In genomic region chr16:74430036-74430712, GRCh38 we compare ENCODE assay signal across 8 cellular contexts. TPM values are rescaled to one million over a fixed set of nuclear protein-coding genes. Genes with fewer than 3 reads are reported as not detected.
DNase-seq lines count a peak whose midpoint lies in the region; ATAC-seq, FAIRE-seq and TF ChIP-seq lines count a peak whose summit lies in the region.
"Not testable (repeated sequence)": the region's sequence is repeated elsewhere in the genome, so short reads cannot be mapped to it uniquely, and the experiment has no call there.

No MANE protein-coding gene starts in this region.

- H3K36me3 Mint-ChIP-seq in activated CD8-positive, alpha-beta memory T cell treated with anti-CD3 and anti-CD28 coated beads, Interleukin-2, amount 10 ng/mL, durations not matched to agents 7 days and 5 days, result not testable (repeated sequence)

- not testable (repeated sequence) for H2AFZ ChIP-seq in PC-3 (ENCODE audit: low read length); HepG2 (ENCODE audit: low read length)

- TF ChIP-seq CTCF in AG09309 (IDR thresholded peaks at IDR 0.05; ENCODE audit: control insufficient read depth, insufficient read depth, low read depth, low read length, missing control alignments) (peak; percentile 72), PC-3 (conservative IDR thresholded peaks at IDR 0.05; ENCODE audit: low read depth, low read length) (peak; percentile 60), HepG2 (CRISPR knock-in tag; IDR thresholded peaks at IDR 0.05) (peak; percentile 90)

- not testable (repeated sequence) for H3K9me3 Mint-ChIP-seq in activated CD8-positive, alpha-beta memory T cell treated with anti-CD3 and anti-CD28 coated beads, Interleukin-2, amount 10 ng/mL, durations not matched to agents 7 days and 5 days (ENCODE audit: low read depth)

- not testable (repeated sequence) for H3K9me2 ChIP-seq in PC-3 (replicated peaks; ENCODE audit: low read length)

- not testable (repeated sequence) for H3K27me3 Mint-ChIP-seq in activated CD8-positive, alpha-beta memory T cell treated with anti-CD3 and anti-CD28 coated beads, Interleukin-2, amount 10 ng/mL, durations not matched to agents 7 days and 5 days

- H3K79me2 ChIP-seq in PC-3 (ENCODE audit: low read length); HepG2 (ENCODE audit: insufficient read depth, low read length): not testable (repeated sequence)

- peak; percentile 84 for TF ChIP-seq RAD21 in HepG2 (CRISPR knock-in tag; IDR thresholded peaks at IDR 0.05)

- not testable (repeated sequence) for H3K9me3 ChIP-seq in PC-3 (ENCODE audit: low read length); HepG2 (ENCODE audit: low read length)

- not testable (repeated sequence) for H3K4me3 Mint-ChIP-seq in activated CD8-positive, alpha-beta memory T cell treated with anti-CD3 and anti-CD28 coated beads, Interleukin-2, amount 10 ng/mL, durations not matched to agents 7 days and 5 days

- TF ChIP-seq POLR2A in HepG2 (IDR thresholded peaks at IDR 0.05; ENCODE audit: insufficient read depth in 1 of 2, low read depth in 2 of 2, low read length in 2 of 2), result not testable (repeated sequence)

- not testable (repeated sequence) for H3K4me2 ChIP-seq in PC-3 (ENCODE audit: low read length); HepG2 (ENCODE audit: low read depth, low read length)

- H3K27ac Mint-ChIP-seq in activated CD8-positive, alpha-beta memory T cell treated with anti-CD3 and anti-CD28 coated beads, Interleukin-2, amount 10 ng/mL, durations not matched to agents 7 days and 5 days, result not testable (repeated sequence)

- POLR2A ChIA-PET in PC-3 (lab: Charles Lee; ENCODE audit: unreplicated experiment); HepG2 (lab: Yijun Ruan, JAX): not testable (repeated sequence)

- not testable (repeated sequence) for H3K4me3 ChIP-seq in AG09309 (ENCODE audit: control insufficient read depth, low read depth, low read length); PC-3 (ENCODE audit: low read length); HepG2 (replicated peaks in 1 of 3; ENCODE audit: insufficient read depth in 1 of 3, low read depth in 2 of 3, low read length in 3 of 3)

- not testable (repeated sequence) for H3F3A ChIP-seq in PC-3 (ENCODE audit: low read length, unreplicated experiment)

- H3K27ac ChIP-seq in PC-3 (ENCODE audit: low read length); HepG2 (ENCODE audit: extremely low read length, insufficient read depth, low read length): not testable (repeated sequence)

- TF ChIP-seq EP300 in HepG2 (IDR thresholded peaks at IDR 0.05; ENCODE audit: low read depth in 2 of 2, low read length in 2 of 2); HepG2 (CRISPR knock-in tag; IDR thresholded peaks at IDR 0.05; ENCODE audit: borderline replicate concordance): not testable (repeated sequence)

- in situ Hi-C loops in HepG2 (cut with HindIII; ENCODE audit: extremely low pct_ligation_motif_present, low pct_unique_long_range_greater_than_20kb), result loop anchor here (5.0 kb wide), 1 partner anchor 123 kb away; no protein-coding TSS in a partner anchor

- H3K4me1 Mint-ChIP-seq in activated CD8-positive, alpha-beta memory T cell treated with anti-CD3 and anti-CD28 coated beads, Interleukin-2, amount 10 ng/mL, durations not matched to agents 7 days and 5 days, result not testable (repeated sequence)

- CTCF ChIA-PET in PC-3 (lab: Charles Lee), result not testable (repeated sequence)
- CTCF ChIA-PET in activated CD8-positive, alpha-beta memory T cell treated with anti-CD3 and anti-CD28 coated beads, Interleukin-2, amount 10 ng/mL, durations not matched to agents 7 days and 5 days (lab: Charles Lee), result interaction anchor here (0.6 kb wide), 1 partner anchor 152 kb away, joined by 3 read pairs; no protein-coding TSS in a partner anchor
- CTCF ChIA-PET in HepG2 (lab: Yijun Ruan, JAX; ENCODE audit: low intra/inter-chr PET ratio, low total read pairs), result interaction anchor here (1.4 to 2.0 kb wide), 2 partner anchors 121 to 126 kb away, joined by 3 to 10 read pairs; no protein-coding TSS in a partner anchor

- BruUV-seq in PC-3 (replicated peaks; lab: Mats Ljungman, UMichigan); HepG2 (replicated peaks; lab: Mats Ljungman, UMichigan): not testable (repeated sequence)

- H3K9ac ChIP-seq in PC-3 (ENCODE audit: low read length); HepG2 (ENCODE audit: insufficient read depth, low read depth, low read length): not testable (repeated sequence)

- not testable (repeated sequence) for H4K20me1 ChIP-seq in PC-3 (ENCODE audit: low read length); HepG2 (ENCODE audit: insufficient read depth, low read length)

- DNase-seq in AG09309 (ENCODE audit: low read depth), result not testable (repeated sequence)
- DNase-seq in HT1080 (ENCODE audit: low read depth) (peak; percentile 56), PC-3 (peak; percentile 36), HepG2 (ENCODE audit: low spot score) (peak; percentile 45)
- peak; percentile 64 for DNase-seq in activated CD8-positive, alpha-beta memory T cell treated with anti-CD3 and anti-CD28 coated beads, Interleukin-2, amount 10 ng/mL, durations not matched to agents 7 days and 5 days
- peak; percentile 33 for DNase-seq in effector CD4-positive, alpha-beta T cell
- DNase-seq in stimulated activated CD4-positive, alpha-beta T cell treated with anti-CD3 and anti-CD28 coated beads, Interleukin-1b, Interleukin-23, amount 100 ng/mL, for 4 hours (ENCODE audit: low read depth in 2 of 2), result peak; percentile 14 to 24

- intact Hi-C loops in PC-3 (cut with micrococcal nuclease), result not testable (repeated sequence)
- intact Hi-C loops in HepG2 (cut with micrococcal nuclease; ENCODE audit: unreplicated experiment), result loop anchor here (1.0 to 10.0 kb wide), 2 partner anchors 55 to 120 kb away; partner anchors contain the start of gene NPIPB15

- not testable (repeated sequence) for H3K4me1 ChIP-seq in PC-3 (ENCODE audit: insufficient read depth, low read length); HepG2 (ENCODE audit: insufficient read depth, low read length)

- H3K27me3 ChIP-seq in PC-3 (ENCODE audit: low read length); HepG2 (ENCODE audit: control insufficient read depth in 1 of 2, insufficient read depth in 2 of 2, low read length in 2 of 2): not testable (repeated sequence)

- 15% methylated on average over 8 of the region's 13 CpGs for WGBS in HepG2 (ENCODE audit: low lambda C conversion rate)

- H3K36me3 ChIP-seq in PC-3 (ENCODE audit: low read depth, low read length); HepG2 (replicated peaks in 1 of 2; ENCODE audit: control insufficient read depth in 1 of 2, insufficient read depth in 2 of 2, low read length in 2 of 2): not testable (repeated sequence)

- FAIRE-seq in HepG2 (lab: Jason Lieb, UNC), result peak; percentile 72

- ATAC-seq in GM18867 (IDR thresholded peaks at IDR 0.05; ENCODE audit: unreplicated experiment), result peak; percentile 57
- peak; percentile 84 for ATAC-seq in PC-3
- peak; percentile 91 for ATAC-seq in activated CD8-positive, alpha-beta memory T cell treated with anti-CD3 and anti-CD28 coated beads, Interleukin-2, amount 10 ng/mL, durations not matched to agents 7 days and 5 days
- ATAC-seq in HepG2, result peak; percentile 83

RNA-seq across cellular contexts. Expression of gene CLEC18B, which starts 8.9 kb away (rescaled TPM):
- not detected in 2 replicates for total RNA-seq in HT1080 (2014; rRNA removed; shearing (Covaris generic))
- not detected in 2 replicates for polyA plus RNA-seq in HT1080 (2015; cell fraction: cytosol; rRNA removed)
- polyA plus RNA-seq in HT1080 (2015; cell fraction: nucleus; rRNA removed), result 0.62 TPM in 1 of 2 replicates, not detected in the other
- total RNA-seq in PC-3 (2014; rRNA removed), result 0.29 and 0.87 TPM in 2 replicates
- under 1 TPM; 0.59 to 0.67 TPM for total RNA-seq in activated CD8-positive, alpha-beta memory T cell treated with anti-CD3 and anti-CD28 coated beads, Interleukin-2, amount 10 ng/mL, durations not matched to agents 7 days and 5 days
- 0.31 TPM in 1 of 2 replicates, not detected in the other for total RNA-seq in HepG2 (2016; rRNA removed; fragmentation: Illumina TruSeq; extraction: Trizol)
- not detected in 2 replicates for total RNA-seq in HepG2 (2016; cell fraction: cytosol; rRNA removed; fragmentation: Illumina TruSeq; extraction: Trizol; ENCODE audit: low read depth)
- total RNA-seq in HepG2 (2016; cell fraction: insoluble cytoplasmic fraction; rRNA removed; fragmentation: Illumina TruSeq; extraction: Trizol), result not detected in 2 replicates
- not detected in 2 replicates for total RNA-seq in HepG2 (2016; cell fraction: membrane; rRNA removed; fragmentation: Illumina TruSeq; extraction: Trizol)
- not detected in 2 replicates for total RNA-seq in HepG2 (2016; cell fraction: nucleus; rRNA removed; fragmentation: Illumina TruSeq; extraction: Trizol)
- 0.54 and 1.1 TPM in 2 replicates for polyA plus RNA-seq in HepG2 (2011; rRNA removed)
- 0.15 and 0.23 TPM in 2 replicates for polyA plus RNA-seq in HepG2 (2011; cell fraction: cytosol; rRNA removed)
- 4.7 and 5.2 TPM in 2 replicates for polyA plus RNA-seq in HepG2 (2011; cell fraction: nucleus; rRNA removed)
- 0.76 and 1.5 TPM in 2 replicates for polyA plus RNA-seq in HepG2 (2012)
- polyA plus RNA-seq in HepG2 (2016; cell fraction: cytosol; fragmentation: Illumina TruSeq; extraction: Trizol; ENCODE audit: low read depth), result not detected in 2 replicates
- polyA plus RNA-seq in HepG2 (2016; cell fraction: insoluble cytoplasmic fraction; fragmentation: Illumina TruSeq; extraction: Trizol; ENCODE audit: low read depth), result 0.15 TPM in 1 of 2 replicates, not detected in the other
- polyA plus RNA-seq in HepG2 (2016; cell fraction: membrane; fragmentation: Illumina TruSeq; extraction: Trizol; ENCODE audit: low read depth), result 0.09 TPM in 1 of 2 replicates, not detected in the other
- 2.0 TPM in 1 of 2 replicates, not detected in the other for polyA plus RNA-seq in HepG2 (2016; cell fraction: nucleus; fragmentation: Illumina TruSeq; extraction: Trizol; ENCODE audit: insufficient read depth, low read depth)
- polyA minus RNA-seq in HepG2 (2011; rRNA and poly(A)+ RNA removed; ENCODE audit: low replicate concordance), result 0.66 and 1.0 TPM in 2 replicates
- not detected in 2 replicates for polyA minus RNA-seq in HepG2 (2011; cell fraction: cytosol; rRNA and poly(A)+ RNA removed)
- polyA minus RNA-seq in HepG2 (2011; cell fraction: nucleus; rRNA and poly(A)+ RNA removed), result 0.64 and 1.6 TPM in 2 replicates

RNA-seq across cellular contexts. Expression of gene NPIPB15, which starts 54.1 kb away (rescaled TPM):
- total RNA-seq in HT1080 (2014; rRNA removed; shearing (Covaris generic)), result not detected in 2 replicates
- polyA plus RNA-seq in HT1080 (2015; cell fraction: cytosol; rRNA removed), result not detected in 2 replicates
- 2.7 and 3.8 TPM in 2 replicates for polyA plus RNA-seq in HT1080 (2015; cell fraction: nucleus; rRNA removed)
- total RNA-seq in PC-3 (2014; rRNA removed) (not detected in 2 replicates), HepG2 (2016; rRNA removed; fragmentation: Illumina TruSeq; extraction: Trizol) (0.70 and 2.7 TPM in 2 replicates)
- total RNA-seq in activated CD8-positive, alpha-beta memory T cell treated with anti-CD3 and anti-CD28 coated beads, Interleukin-2, amount 10 ng/mL, durations not matched to agents 7 days and 5 days, result not detected
- total RNA-seq in HepG2 (2016; cell fraction: cytosol; rRNA removed; fragmentation: Illumina TruSeq; extraction: Trizol; ENCODE audit: low read depth), result 0.18 and 0.40 TPM in 2 replicates
- 0.28 and 2.7 TPM in 2 replicates for total RNA-seq in HepG2 (2016; cell fraction: insoluble cytoplasmic fraction; rRNA removed; fragmentation: Illumina TruSeq; extraction: Trizol)
- total RNA-seq in HepG2 (2016; cell fraction: membrane; rRNA removed; fragmentation: Illumina TruSeq; extraction: Trizol), result 0.52 and 0.99 TPM in 2 replicates
- total RNA-seq in HepG2 (2016; cell fraction: nucleus; rRNA removed; fragmentation: Illumina TruSeq; extraction: Trizol), result 4.2 and 4.8 TPM in 2 replicates
- polyA plus RNA-seq in HepG2 (2011; rRNA removed), result 12.8 and 13.5 TPM in 2 replicates
- 1.2 and 1.3 TPM in 2 replicates for polyA plus RNA-seq in HepG2 (2011; cell fraction: cytosol; rRNA removed)
- polyA plus RNA-seq in HepG2 (2011; cell fraction: nucleus; rRNA removed), result 84.2 and 96.7 TPM in 2 replicates
- 3.8 and 5.6 TPM in 2 replicates for polyA plus RNA-seq in HepG2 (2012)
- 0.49 and 0.72 TPM in 2 replicates for polyA plus RNA-seq in HepG2 (2016; cell fraction: cytosol; fragmentation: Illumina TruSeq; extraction: Trizol; ENCODE audit: low read depth)
- 0.74 and 0.83 TPM in 2 replicates for polyA plus RNA-seq in HepG2 (2016; cell fraction: insoluble cytoplasmic fraction; fragmentation: Illumina TruSeq; extraction: Trizol; ENCODE audit: low read depth)
- polyA plus RNA-seq in HepG2 (2016; cell fraction: membrane; fragmentation: Illumina TruSeq; extraction: Trizol; ENCODE audit: low read depth), result 0.57 and 0.63 TPM in 2 replicates
- polyA plus RNA-seq in HepG2 (2016; cell fraction: nucleus; fragmentation: Illumina TruSeq; extraction: Trizol; ENCODE audit: insufficient read depth, low read depth), result 23.5 and 26.3 TPM in 2 replicates
- 1.0 and 2.1 TPM in 2 replicates for polyA minus RNA-seq in HepG2 (2011; rRNA and poly(A)+ RNA removed; ENCODE audit: low replicate concordance)
- polyA minus RNA-seq in HepG2 (2011; cell fraction: cytosol; rRNA and poly(A)+ RNA removed), result not detected in 2 replicates
- polyA minus RNA-seq in HepG2 (2011; cell fraction: nucleus; rRNA and poly(A)+ RNA removed), result 4.7 and 5.5 TPM in 2 replicates
